ENCODE assay signal across 12 cellular contexts in the genomic region with DNA sequence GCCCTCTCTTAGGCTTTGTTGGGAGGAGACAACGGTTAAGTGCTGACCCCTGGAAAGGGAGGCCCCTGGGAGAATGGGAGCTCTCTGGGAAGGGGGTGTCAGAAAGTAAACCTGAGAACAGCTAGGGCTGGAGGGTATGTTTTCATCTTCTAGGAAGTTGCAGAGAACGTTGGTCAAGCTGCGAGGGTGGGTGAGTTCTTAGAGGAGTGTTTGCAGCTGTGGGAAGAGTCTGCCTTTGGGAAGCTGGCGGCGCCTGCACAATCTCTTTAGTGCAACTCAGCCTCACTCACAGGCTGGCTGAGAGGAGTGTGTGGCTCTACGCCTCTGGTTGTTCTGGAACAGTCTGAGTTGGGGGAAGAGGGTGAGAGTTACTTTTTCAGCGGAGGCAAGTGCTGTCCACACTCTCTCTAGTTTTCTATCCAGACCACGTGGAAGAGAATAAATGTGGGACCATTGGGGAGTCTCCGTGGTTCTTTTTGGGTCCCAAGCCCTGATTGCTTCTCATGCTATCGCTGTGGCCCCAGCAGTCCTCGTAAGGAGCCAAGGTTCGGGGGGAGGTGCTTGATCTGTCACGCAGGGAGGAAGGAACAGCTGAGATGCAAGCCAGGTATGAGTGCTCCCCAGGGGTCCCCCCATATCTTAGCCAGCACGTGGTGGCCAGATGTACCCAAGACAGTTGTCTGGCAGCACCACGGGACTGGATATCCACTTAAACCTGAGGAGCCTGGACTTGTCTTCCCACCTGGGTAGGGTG.
DNase-seq lines count a peak whose midpoint lies in the region; ATAC-seq lines count a peak whose summit lies in the region.
"Had no signal": no experiment of that assay in that cellular context is flagged by ENCODE, and none has a peak within 500 bp of the region (broad histone marks: within the 10 kb centered on the region; RNA-seq: fewer than 3 reads in every experiment).

No MANE protein-coding gene starts in this region.

- peak overlapping the region; percentile 59 for H3K27ac ChIP-seq in BLaER1
- H3K27ac ChIP-seq: A549, testis had no signal

- peak overlapping the region; percentile 64 for H3K4me2 ChIP-seq in BLaER1
- H3K4me2 ChIP-seq: A549 had no signal

- H3K9me3 ChIP-seq in BLaER1: peaks cover 61% of the 10 kb centered on the region
- H3K9me3 ChIP-seq: testis had no signal

- DNase-seq in GM19238 (ENCODE audit: insufficient read length, low spot score): peak; percentile 56
- no peak for DNase-seq in stimulated activated CD8-positive, alpha-beta memory T cell treated with anti-CD3 and anti-CD28 coated beads, Interleukin-4, amount 100 ng/mL, for 48 hours
- DNase-seq in GF-D8 (lab: John Stamatoyannopoulos, UW): no peak
- DNase-seq in activated gamma-delta T cell treated with Interleukin-2 at 50 U/mL for 16 hours: no peak
- DNase-seq in NCI-H510A treated with DMSO at 0.1 percent for 48 hours (lab: John Stamatoyannopoulos, UW): no peak
- DNase-seq: activated T-cell treated with anti-CD3 and anti-CD28 coated beads, Interleukin-2, amount 50 U/mL, for 4 hours; stimulated activated CD4-positive, alpha-beta T cell treated with anti-CD3 and anti-CD28 coated beads, Interleukin-2, amount 100 ng/mL, for 48 hours; testis had no signal

- H3K27me3 ChIP-seq in BLaER1: no peaks in the 10 kb centered on the region
- H3K27me3 ChIP-seq: testis had no signal

- no peaks in the 10 kb centered on the region for H4K20me1 ChIP-seq in BLaER1

- peaks cover 38% of the 10 kb centered on the region for H3K36me3 ChIP-seq in BLaER1

- no peak overlapping the region for H3K9ac ChIP-seq in BLaER1

- no peak overlapping the region for H3K4me3 ChIP-seq in BLaER1
- H3K4me3 ChIP-seq: A549, testis had no signal

- H3K4me1 ChIP-seq in BLaER1: peaks cover 36% of the 10 kb centered on the region
- H3K4me1 ChIP-seq: A549, testis had no signal

- ATAC-seq in HG02623 (IDR thresholded peaks at IDR 0.05; ENCODE audit: unreplicated experiment): peak; percentile 18
- peak; percentile 39 for ATAC-seq in HG03442 (IDR thresholded peaks at IDR 0.05; ENCODE audit: unreplicated experiment)
- ATAC-seq: activated T-cell treated with anti-CD3 and anti-CD28 coated beads, Interleukin-2, amount 50 U/mL, for 4 hours had no signal
